Comparison of ENCODE assay signal across 19 cellular contexts in genomic region chrX:30673884-30674598, GRCh38.
"Had no signal": no experiment of that assay in that cellular context is flagged by ENCODE, and none has a peak within 500 bp of the region (broad histone marks: within the 10 kb centered on the region; RNA-seq: fewer than 3 reads in every experiment).

No MANE protein-coding gene starts in this region.

- ATAC-seq: foreskin keratinocyte; left lung; natural killer cell treated with Interleukin-12 subunit alpha and Interleukin-12 subunit beta and Interleukin-15 and Interleukin-18, amount 100 ng/mL, for 72 hours; stimulated activated naive B cell treated with anti-CD40 and anti-IgM and Interleukin-4, amounts not matched to agents 10 μg/mL and 1 μg/mL and 100 μg/mL, for 72 hours had no signal

- DNase-seq: activated CD4-positive, alpha-beta memory T cell treated with anti-CD3 and anti-CD28 coated beads for 36 hours; activated CD4-positive, alpha-beta T cell treated with anti-CD3 and anti-CD28 coated beads, Interleukin-2, amount 10 ng/mL, durations not matched to agents 24 days and 14 days; activated CD4-positive, CD25-positive, alpha-beta regulatory T cell treated with anti-CD3 and anti-CD28 coated beads, Interleukin-2, amount 50 U/mL, for 72 hours; activated CD8-positive, alpha-beta memory T cell treated with anti-CD3 and anti-CD28 coated beads, Interleukin-2, amount 50 U/mL, for 48 hours; activated gamma-delta T cell treated with Interleukin-2 at 50 U/mL for 16 hours; activated naive CD4-positive, alpha-beta T cell treated with anti-CD3 and anti-CD28 coated beads, Interleukin-2, amount 50 U/mL, for 16 hours; amniotic stem cell; central memory CD4-positive, alpha-beta T cell; foreskin keratinocyte; kidney glomerular epithelial cell; left lung; ovary; stimulated activated CD4-positive, alpha-beta T cell treated with anti-CD3 and anti-CD28 coated beads, Interleukin-15, amount 100 ng/mL, for 24 hours; stimulated activated CD4-positive, alpha-beta T cell treated with anti-CD3 and anti-CD28 coated beads, Interleukin-2, amount 100 ng/mL, for 24 hours; stimulated activated naive B cell treated with anti-CD40 and anti-IgM and Interleukin-4, amounts not matched to agents 10 μg/mL and 1 μg/mL and 100 μg/mL, for 72 hours; stomach; T-helper 2 cell; tibial artery had no signal

- H3K4me3 Mint-ChIP-seq: activated CD4-positive, alpha-beta memory T cell treated with anti-CD3 and anti-CD28 coated beads for 36 hours; activated CD4-positive, alpha-beta T cell treated with anti-CD3 and anti-CD28 coated beads, Interleukin-2, amount 10 ng/mL, durations not matched to agents 24 days and 14 days; natural killer cell treated with Interleukin-12 subunit alpha and Interleukin-12 subunit beta and Interleukin-15 and Interleukin-18, amount 100 ng/mL, for 72 hours; stimulated activated naive B cell treated with anti-CD40 and anti-IgM and Interleukin-4, amounts not matched to agents 10 μg/mL and 1 μg/mL and 100 μg/mL, for 72 hours had no signal

- H3K27ac Mint-ChIP-seq: activated CD4-positive, alpha-beta memory T cell treated with anti-CD3 and anti-CD28 coated beads for 36 hours; activated CD4-positive, alpha-beta T cell treated with anti-CD3 and anti-CD28 coated beads, Interleukin-2, amount 10 ng/mL, durations not matched to agents 24 days and 14 days; natural killer cell treated with Interleukin-12 subunit alpha and Interleukin-12 subunit beta and Interleukin-15 and Interleukin-18, amount 100 ng/mL, for 72 hours; stimulated activated naive B cell treated with anti-CD40 and anti-IgM and Interleukin-4, amounts not matched to agents 10 μg/mL and 1 μg/mL and 100 μg/mL, for 72 hours had no signal

- H3K4me1 Mint-ChIP-seq: activated CD4-positive, alpha-beta T cell treated with anti-CD3 and anti-CD28 coated beads, Interleukin-2, amount 10 ng/mL, durations not matched to agents 24 days and 14 days; stimulated activated naive B cell treated with anti-CD40 and anti-IgM and Interleukin-4, amounts not matched to agents 10 μg/mL and 1 μg/mL and 100 μg/mL, for 72 hours had no signal

- H3K27me3 Mint-ChIP-seq: activated CD4-positive, alpha-beta memory T cell treated with anti-CD3 and anti-CD28 coated beads for 36 hours; activated CD4-positive, alpha-beta T cell treated with anti-CD3 and anti-CD28 coated beads, Interleukin-2, amount 10 ng/mL, durations not matched to agents 24 days and 14 days; natural killer cell treated with Interleukin-12 subunit alpha and Interleukin-12 subunit beta and Interleukin-15 and Interleukin-18, amount 100 ng/mL, for 72 hours; stimulated activated naive B cell treated with anti-CD40 and anti-IgM and Interleukin-4, amounts not matched to agents 10 μg/mL and 1 μg/mL and 100 μg/mL, for 72 hours had no signal

- H3K9me3 Mint-ChIP-seq: activated CD4-positive, alpha-beta memory T cell treated with anti-CD3 and anti-CD28 coated beads for 36 hours; activated CD4-positive, alpha-beta T cell treated with anti-CD3 and anti-CD28 coated beads, Interleukin-2, amount 10 ng/mL, durations not matched to agents 24 days and 14 days; natural killer cell treated with Interleukin-12 subunit alpha and Interleukin-12 subunit beta and Interleukin-15 and Interleukin-18, amount 100 ng/mL, for 72 hours; stimulated activated naive B cell treated with anti-CD40 and anti-IgM and Interleukin-4, amounts not matched to agents 10 μg/mL and 1 μg/mL and 100 μg/mL, for 72 hours had no signal

- H3K36me3 Mint-ChIP-seq: natural killer cell treated with Interleukin-12 subunit alpha and Interleukin-12 subunit beta and Interleukin-15 and Interleukin-18, amount 100 ng/mL, for 72 hours had no signal
